ENCODE assay signal across 8 cellular contexts in the genomic region with DNA sequence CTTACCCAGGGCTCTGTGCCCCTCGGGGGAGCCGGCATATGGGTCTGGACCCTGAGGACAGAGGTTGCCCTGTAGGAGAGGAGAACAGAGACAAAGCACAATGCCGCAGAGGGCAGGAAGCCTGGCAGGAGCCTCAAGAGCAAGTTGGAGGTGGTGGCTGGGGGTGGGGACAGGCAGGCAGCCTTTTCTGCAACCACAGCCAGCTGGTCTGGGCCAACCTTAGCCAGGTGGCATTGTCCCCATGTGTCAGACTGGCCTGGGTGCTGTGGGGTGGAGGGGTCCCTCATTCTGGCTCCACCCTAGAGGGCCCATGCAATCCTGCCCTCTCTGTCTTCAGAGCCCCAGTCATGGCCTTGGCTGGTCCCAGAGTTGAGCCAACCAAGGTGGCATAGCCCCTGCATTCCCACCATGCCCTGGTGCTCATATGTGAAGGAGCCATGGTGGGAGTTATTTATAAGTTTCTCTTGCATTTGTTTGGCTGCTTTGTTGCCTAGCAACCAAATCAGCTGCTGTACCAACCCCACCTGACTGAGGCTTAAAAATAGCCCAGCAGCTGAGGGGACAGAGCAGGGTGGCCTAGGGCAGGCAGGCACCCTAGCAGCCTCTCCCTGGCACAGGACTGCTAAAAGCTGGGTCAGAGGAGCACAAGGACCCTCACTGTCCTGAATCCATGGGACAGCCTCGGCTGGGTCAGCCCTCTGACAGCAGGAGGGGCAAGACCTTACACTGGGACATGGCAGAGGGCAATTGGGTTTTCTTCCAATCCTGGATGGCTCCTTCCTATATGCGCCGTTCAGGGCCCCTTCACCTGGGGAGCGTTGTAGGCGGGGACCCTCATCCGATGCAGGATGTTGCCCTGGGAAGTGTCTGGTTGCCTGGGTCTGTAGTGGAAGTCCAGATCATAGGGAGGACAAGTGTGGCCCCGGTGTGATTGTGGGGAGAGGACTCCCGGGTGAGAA. TPM values are rescaled to one million over a fixed set of nuclear protein-coding genes. Genes with fewer than 3 reads are reported as not detected.
A peak's percentile ranks its signal among the peaks of the same experiment; 100 is the strongest.
DNase-seq lines count a peak whose midpoint lies in the region.

No MANE protein-coding gene starts in this region.

- H3K27ac ChIP-seq in skeletal muscle tissue (ENCODE audit: low read depth, low read length), result peak overlapping the region; percentile 97

- no peaks in the 10 kb centered on the region for H3K9me3 ChIP-seq in skeletal muscle tissue (ENCODE audit: control insufficient read depth in 3 of 3, low read length in 3 of 3)

- H3K27me3 ChIP-seq in skeletal muscle tissue (ENCODE audit: control insufficient read depth in 3 of 3, insufficient read depth in 3 of 3, low read length in 3 of 3), result no peaks in the 10 kb centered on the region

- peak; percentile 23 to 81 (median 80) for DNase-seq in NCI-H1417 (lab: John Stamatoyannopoulos, UW)
- DNase-seq in NCI-H1417 treated with DMSO at 0.1 percent for 48 hours (lab: John Stamatoyannopoulos, UW), result no peak
- peak; percentile 23 for DNase-seq in SHP77 treated with DMSO at 0.1 percent for 48 hours (lab: John Stamatoyannopoulos, UW)
- DNase-seq in head of caudate nucleus, result peak in 34 of 42 donors; percentile 36 to 79 (median 59)
- DNase-seq in mucosa of gallbladder (ENCODE audit: low spot score), result no peak
- no peak for DNase-seq in activated CD8-positive, alpha-beta memory T cell treated with anti-CD3 and anti-CD28 coated beads for 24 hours
- no peak for DNase-seq in activated CD8-positive, alpha-beta memory T cell treated with anti-CD3 and anti-CD28 coated beads, Interleukin-2, amount 50 U/mL, for 4 hours

- H3K4me1 ChIP-seq in skeletal muscle tissue (ENCODE audit: control insufficient read depth in 3 of 3, insufficient read depth in 3 of 3, low read length in 3 of 3), result peaks cover 56 to 66% (median 66%) of the 10 kb centered on the region in 3 donors

- H3K36me3 ChIP-seq in skeletal muscle tissue (ENCODE audit: control insufficient read depth in 3 of 3, insufficient read depth in 3 of 3, low read length in 3 of 3), result peaks cover 63 to 78% (median 71%) of the 10 kb centered on the region in 3 donors

- peak overlapping the region; percentile 87 to 96 (median 94) for H3K9ac ChIP-seq in skeletal muscle tissue (ENCODE audit: low read depth in 1 of 3, low read length in 3 of 3)

- peak overlapping the region; percentile 59 to 71 (median 63) for H3K4me3 ChIP-seq in skeletal muscle tissue (ENCODE audit: low read length in 3 of 3)

- intact Hi-C loops in head of caudate nucleus (cut with DNase I), result no loop called here

RNA-seq across cellular contexts. Expression of a gene that starts 19.5 kb away (rescaled TPM):
- total RNA-seq in skeletal muscle tissue (71.0 TPM), mucosa of gallbladder (123 TPM)

RNA-seq across cellular contexts. Expression of a gene that starts 26.1 kb away (rescaled TPM):
- total RNA-seq in skeletal muscle tissue (30.3 TPM), mucosa of gallbladder (57.7 TPM)

RNA-seq across cellular contexts. Expression of a gene that starts 48.8 kb away (rescaled TPM):
- 51.7 TPM for total RNA-seq in skeletal muscle tissue
- total RNA-seq in mucosa of gallbladder, result 81.1 TPM

RNA-seq across cellular contexts. Expression of a gene that starts 50.4 kb away (rescaled TPM):
- total RNA-seq in skeletal muscle tissue (11.0 TPM), mucosa of gallbladder (10.8 TPM)

Comparison
In these comparisons a context has a peak if more than half of its experiments do, and no peak if none do; other contexts are left out.
1. DNase-seq: peak in NCI-H1417 (3 of 3), SHP77 treated with DMSO at 0.1 percent for 48 hours (single experiment) and head of caudate nucleus (34 of 42); none in NCI-H1417 treated with DMSO at 0.1 percent for 48 hours (single experiment), mucosa of gallbladder (single experiment), activated CD8-positive, alpha-beta memory T cell treated with anti-CD3 and anti-CD28 coated beads for 24 hours (single experiment) and activated CD8-positive, alpha-beta memory T cell treated with anti-CD3 and anti-CD28 coated beads, Interleukin-2, amount 50 U/mL, for 4 hours (single experiment).